Comparison of ENCODE assay signal across 1 cellular context in genomic region chr14:93332853-93333630, GRCh38.
TF ChIP-seq lines count a peak whose summit lies in the region.

Gene BTBD7, minus strand, starts transcription at chr14:93333036. Its CDS starts 36,985 bp downstream, at chr14:93296051.

TF ChIP-seq in HEK293, 187 proteins besides CTCF, POLR2A, EP300 and RAD21 (continued from another document):
- no peak for TF ChIP-seq ZNF169 (tag by site-specific recombination; IDR thresholded peaks at IDR 0.05)
- 0 out of 2 replicates have a peak, but pooled peaks have one; percentile 12 for TF ChIP-seq ZSCAN30 (tag by site-specific recombination; IDR thresholded peaks at IDR 0.05)
- no peak for TF ChIP-seq ZNF610 (tag by site-specific recombination; IDR thresholded peaks at IDR 0.05; ENCODE audit: borderline replicate concordance)
- no peak for TF ChIP-seq ZNF292 (tag by site-specific recombination; IDR thresholded peaks at IDR 0.05; ENCODE audit: borderline replicate concordance, low read depth)
- no peak for TF ChIP-seq AEBP2 (tag by site-specific recombination; IDR thresholded peaks at IDR 0.05; ENCODE audit: borderline replicate concordance)
- TF ChIP-seq PRDM4 (tag by site-specific recombination; IDR thresholded peaks at IDR 0.05) = no peak
- TF ChIP-seq ATF2 (tag by site-specific recombination; IDR thresholded peaks at IDR 0.05; ENCODE audit: low read depth) = peak; percentile 56
- TF ChIP-seq ZNF223 (tag by site-specific recombination; IDR thresholded peaks at IDR 0.05) = no peak
- peak; percentile 76 for TF ChIP-seq ZNF501 (tag by site-specific recombination; IDR thresholded peaks at IDR 0.05)
- no peak for TF ChIP-seq ZFP3 (tag by site-specific recombination; IDR thresholded peaks at IDR 0.05; ENCODE audit: low read depth)
- TF ChIP-seq ZBTB20 (tag by site-specific recombination; IDR thresholded peaks at IDR 0.05) = peak; percentile 40; the same call in 1 of the 2 replicates
- no peak for TF ChIP-seq BCL11A (tag by site-specific recombination; IDR thresholded peaks at IDR 0.05; ENCODE audit: low read depth)
- no peak for TF ChIP-seq ZNF792 (tag by site-specific recombination; IDR thresholded peaks at IDR 0.05)
- no peak for TF ChIP-seq ZNF624 (tag by site-specific recombination; IDR thresholded peaks at IDR 0.05)
- TF ChIP-seq TCF7L2 (IDR thresholded peaks at IDR 0.05; ENCODE audit: borderline replicate concordance, low read depth, low read length) = no peak
- TF ChIP-seq SETDB1 (IDR thresholded peaks at IDR 0.05; ENCODE audit: insufficient read length, low read length) = no peak
- no peak for TF ChIP-seq ZNF664 (tag by site-specific recombination; IDR thresholded peaks at IDR 0.05)
- peak; percentile 80 for TF ChIP-seq ZNF2 (tag by site-specific recombination; IDR thresholded peaks at IDR 0.05)
- no peak for TF ChIP-seq SCRT1 (tag by site-specific recombination; IDR thresholded peaks at IDR 0.05; ENCODE audit: borderline replicate concordance)
- TF ChIP-seq ZNF76 (tag by site-specific recombination; IDR thresholded peaks at IDR 0.05; ENCODE audit: borderline replicate concordance, low read depth) = peak; percentile 59; the same call in 1 of the 2 replicates
- TF ChIP-seq PRDM6 (tag by site-specific recombination; IDR thresholded peaks at IDR 0.05) = no peak
- no peak for TF ChIP-seq ZNF560 (tag by site-specific recombination; IDR thresholded peaks at IDR 0.05; ENCODE audit: borderline replicate concordance)
- no peak for TF ChIP-seq ZNF658 (tag by site-specific recombination; IDR thresholded peaks at IDR 0.05)
- TF ChIP-seq ZFP41 (tag by site-specific recombination; IDR thresholded peaks at IDR 0.05; ENCODE audit: borderline replicate concordance) = no peak
